Comparison of ENCODE assay signal across 28 cellular contexts in the genomic region with DNA sequence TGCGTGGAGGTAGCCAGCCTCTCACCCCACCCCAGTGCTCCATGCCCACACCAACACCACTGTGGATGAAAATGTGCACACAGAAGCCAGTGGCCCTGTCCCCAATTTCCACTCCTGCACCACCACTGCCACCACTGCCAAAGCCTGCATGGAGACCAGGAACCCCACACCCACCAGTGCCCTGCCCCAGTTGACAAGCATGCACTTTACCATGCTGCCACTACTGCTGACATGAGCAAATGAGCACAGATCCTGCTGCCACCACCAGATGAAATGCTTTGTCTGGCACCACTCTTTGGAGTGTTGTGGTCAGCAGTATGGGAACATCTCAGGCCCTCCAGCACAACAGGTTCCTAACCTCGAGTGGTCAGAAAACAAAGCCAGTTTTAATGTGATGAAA.
DNase-seq lines count a peak whose midpoint lies in the region; ATAC-seq, FAIRE-seq and TF ChIP-seq lines count a peak whose summit lies in the region.
"Had no signal": no experiment of that assay in that cellular context is flagged by ENCODE, and none has a peak within 500 bp of the region (broad histone marks: within the 10 kb centered on the region; RNA-seq: fewer than 3 reads in every experiment).

No MANE protein-coding gene starts in this region.

- FAIRE-seq in kidney (lab: Jason Lieb, UNC), result no peak
- FAIRE-seq: A549, GM12891 had no signal

- H3K27ac ChIP-seq in right cardiac atrium (ENCODE audit: low read length), result no peak overlapping the region
- no peak overlapping the region for H3K27ac ChIP-seq in left ventricle myocardium inferior (replicated peaks)
- H3K27ac ChIP-seq in kidney (ENCODE audit: low read depth in 2 of 2, low read length in 2 of 2), result no peak overlapping the region
- H3K27ac ChIP-seq: A549; BLaER1 treated with 17β-estradiol and CSF1 and Interleukin-3, amounts not matched to agents 10 nM and 100 nM; SJSA1 had no signal

- WGBS in right cardiac atrium, result 59% methylated on average over 2 of the region's 2 CpGs

- ATAC-seq in right cardiac atrium, result no peak
- ATAC-seq: Right ventricle myocardium inferior, T-cell had no signal

- H3K9ac ChIP-seq in kidney (ENCODE audit: low read length in 2 of 2), result no peak overlapping the region
- H3K9ac ChIP-seq: BLaER1 treated with 17β-estradiol and CSF1 and Interleukin-3, amounts not matched to agents 10 nM and 100 nM had no signal

- no peaks in the 10 kb centered on the region for H3K36me3 ChIP-seq in left ventricle myocardium inferior
- H3K36me3 ChIP-seq in kidney (ENCODE audit: control insufficient read depth in 1 of 2, insufficient read depth in 2 of 2, low read length in 2 of 2), result no peaks in the 10 kb centered on the region
- H3K36me3 ChIP-seq: BLaER1 treated with 17β-estradiol and CSF1 and Interleukin-3, amounts not matched to agents 10 nM and 100 nM; HAP-1; SJSA1 had no signal

- H3K4me1 ChIP-seq in right cardiac atrium (ENCODE audit: control insufficient read depth, insufficient read depth, low read length), result no peaks in the 10 kb centered on the region
- no peaks in the 10 kb centered on the region for H3K4me1 ChIP-seq in left ventricle myocardium inferior
- no peaks in the 10 kb centered on the region for H3K4me1 ChIP-seq in kidney (ENCODE audit: control insufficient read depth in 1 of 2, insufficient read depth in 1 of 2, low read depth in 1 of 2, low read length in 2 of 2)
- H3K4me1 ChIP-seq: A549, HAP-1, SJSA1 had no signal

- intact Hi-C loops in right cardiac atrium (cut with DNase I) (no loop called here), left ventricle myocardium inferior (cut with micrococcal nuclease) (no loop called here), kidney (cut with DNase I) (no loop called here)

- DNase-seq in right cardiac atrium (peak in 2 of 3 donors; percentile 7 to 10), left ventricle myocardium inferior (no peak), RPMI8226 (peak; percentile 8), kidney (peak; percentile 32), HuH-7 (ENCODE audit: low spot score) (no peak), superior temporal gyrus (ENCODE audit: extremely low spot score) (no peak), NOMO-1 (lab: John Stamatoyannopoulos, UW; ENCODE audit: unreplicated experiment in 2 of 2) (no peak)
- DNase-seq: AML-193; CD4-positive, alpha-beta T cell; DMS79; EL; GF-D8; GOT3; HFFc6; IMR-90; KG1; MM.1S; NCI-H2081; NCI-H446 treated with DMSO at 0.1 percent for 48 hours; NCI-H526; NCI-H82; T-cell had no signal

- H3K9me3 ChIP-seq in right cardiac atrium (ENCODE audit: control insufficient read depth, low read length) (no peaks in the 10 kb centered on the region), left ventricle myocardium inferior (replicated peaks) (no peaks in the 10 kb centered on the region), kidney (ENCODE audit: control insufficient read depth in 1 of 2, low read length in 2 of 2) (no peaks in the 10 kb centered on the region)
- H3K9me3 ChIP-seq: A549; BLaER1 treated with 17β-estradiol and CSF1 and Interleukin-3, amounts not matched to agents 10 nM and 100 nM; HAP-1; SJSA1 had no signal

- H3K4me3 ChIP-seq in right cardiac atrium (ENCODE audit: low read length), result no peak overlapping the region
- H3K4me3 ChIP-seq in left ventricle myocardium inferior, result no peak overlapping the region
- no peak overlapping the region for H3K4me3 ChIP-seq in kidney (ENCODE audit: low read length in 2 of 2)
- H3K4me3 ChIP-seq: A549; BLaER1 treated with 17β-estradiol and CSF1 and Interleukin-3, amounts not matched to agents 10 nM and 100 nM; HAP-1; SJSA1 had no signal

- TF ChIP-seq CTCF in left ventricle myocardium inferior (IDR thresholded peaks at IDR 0.05; ENCODE audit: borderline replicate concordance), result no peak
- TF ChIP-seq CTCF in kidney (IDR thresholded peaks at IDR 0.05; ENCODE audit: borderline replicate concordance, extremely low read depth, insufficient read depth), result no peak

- H3K27me3 ChIP-seq in right cardiac atrium (ENCODE audit: control insufficient read depth, insufficient read depth) (no peaks in the 10 kb centered on the region), left ventricle myocardium inferior (ENCODE audit: low read depth) (no peaks in the 10 kb centered on the region)
- H3K27me3 ChIP-seq: BLaER1 treated with 17β-estradiol and CSF1 and Interleukin-3, amounts not matched to agents 10 nM and 100 nM; SJSA1 had no signal

Comparison
In these comparisons a context has a peak if more than half of its experiments do, and no peak if none do; other contexts are left out.
1. DNase-seq: peak in right cardiac atrium (2 of 3), RPMI8226 (single experiment) and kidney (single experiment); none in left ventricle myocardium inferior (single experiment), HuH-7 (single experiment), superior temporal gyrus (single experiment) and NOMO-1 (0 of 2).